1 cellular context compared by ENCODE assay signal in genomic region chr5:56358703-56359428, GRCh38.
TF ChIP-seq lines count a peak whose summit lies in the region.

No MANE protein-coding gene starts in this region.

TF ChIP-seq in HepG2, 621 proteins besides CTCF, POLR2A, EP300 and RAD21 (continued from another document and continues in another):
- TF ChIP-seq, protein P1, sequence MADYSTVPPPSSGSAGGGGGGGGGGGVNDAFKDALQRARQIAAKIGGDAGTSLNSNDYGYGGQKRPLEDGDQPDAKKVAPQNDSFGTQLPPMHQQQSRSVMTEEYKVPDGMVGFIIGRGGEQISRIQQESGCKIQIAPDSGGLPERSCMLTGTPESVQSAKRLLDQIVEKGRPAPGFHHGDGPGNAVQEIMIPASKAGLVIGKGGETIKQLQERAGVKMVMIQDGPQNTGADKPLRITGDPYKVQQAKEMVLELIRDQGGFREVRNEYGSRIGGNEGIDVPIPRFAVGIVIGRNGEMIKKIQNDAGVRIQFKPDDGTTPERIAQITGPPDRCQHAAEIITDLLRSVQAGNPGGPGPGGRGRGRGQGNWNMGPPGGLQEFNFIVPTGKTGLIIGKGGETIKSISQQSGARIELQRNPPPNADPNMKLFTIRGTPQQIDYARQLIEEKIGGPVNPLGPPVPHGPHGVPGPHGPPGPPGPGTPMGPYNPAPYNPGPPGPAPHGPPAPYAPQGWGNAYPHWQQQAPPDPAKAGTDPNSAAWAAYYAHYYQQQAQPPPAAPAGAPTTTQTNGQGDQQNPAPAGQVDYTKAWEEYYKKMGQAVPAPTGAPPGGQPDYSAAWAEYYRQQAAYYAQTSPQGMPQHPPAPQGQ (CRISPR knock-in tag; IDR thresholded peaks at IDR 0.05; ENCODE audit: borderline replicate concordance), result no peak
- no peak for TF ChIP-seq ZNF232 (CRISPR knock-in tag; IDR thresholded peaks at IDR 0.05; ENCODE audit: borderline replicate concordance)
- no peak for TF ChIP-seq ZNF766 (CRISPR knock-in tag; IDR thresholded peaks at IDR 0.05; ENCODE audit: borderline replicate concordance)
- no peak for TF ChIP-seq ZNF138 (CRISPR knock-in tag; IDR thresholded peaks at IDR 0.05; ENCODE audit: low read depth)
- no peak; the same call in 1 of the 2 replicates for TF ChIP-seq BRF2 (CRISPR knock-in tag; IDR thresholded peaks at IDR 0.05)
- TF ChIP-seq HOXA3 (CRISPR knock-in tag; IDR thresholded peaks at IDR 0.05), result peak; percentile 70
- no peak for TF ChIP-seq MTF2 (CRISPR knock-in tag; IDR thresholded peaks at IDR 0.05; ENCODE audit: borderline replicate concordance)
- peak; percentile 54 for TF ChIP-seq MED8 (CRISPR knock-in tag; IDR thresholded peaks at IDR 0.05; ENCODE audit: insufficient replicate concordance)
- peak; percentile 66; the same call in 1 of the 2 replicates for TF ChIP-seq ARNTL (CRISPR knock-in tag; IDR thresholded peaks at IDR 0.05)
- no peak for TF ChIP-seq NPAS2 (CRISPR knock-in tag; IDR thresholded peaks at IDR 0.05; ENCODE audit: borderline replicate concordance)
- no peak for TF ChIP-seq ATF7-NPFF (CRISPR knock-in tag; IDR thresholded peaks at IDR 0.05; ENCODE audit: low read depth)
- 0 out of 2 replicates have a peak, but pooled peaks have one; percentile 59 for TF ChIP-seq BRCA1 (CRISPR knock-in tag; IDR thresholded peaks at IDR 0.05)
- TF ChIP-seq CHCHD3 (CRISPR knock-in tag; IDR thresholded peaks at IDR 0.05), result no peak
- TF ChIP-seq TAF15 (IDR thresholded peaks at IDR 0.05; ENCODE audit: low read depth, low read length, poor library complexity, severe bottlenecking), result no peak
- TF ChIP-seq, protein P2, sequence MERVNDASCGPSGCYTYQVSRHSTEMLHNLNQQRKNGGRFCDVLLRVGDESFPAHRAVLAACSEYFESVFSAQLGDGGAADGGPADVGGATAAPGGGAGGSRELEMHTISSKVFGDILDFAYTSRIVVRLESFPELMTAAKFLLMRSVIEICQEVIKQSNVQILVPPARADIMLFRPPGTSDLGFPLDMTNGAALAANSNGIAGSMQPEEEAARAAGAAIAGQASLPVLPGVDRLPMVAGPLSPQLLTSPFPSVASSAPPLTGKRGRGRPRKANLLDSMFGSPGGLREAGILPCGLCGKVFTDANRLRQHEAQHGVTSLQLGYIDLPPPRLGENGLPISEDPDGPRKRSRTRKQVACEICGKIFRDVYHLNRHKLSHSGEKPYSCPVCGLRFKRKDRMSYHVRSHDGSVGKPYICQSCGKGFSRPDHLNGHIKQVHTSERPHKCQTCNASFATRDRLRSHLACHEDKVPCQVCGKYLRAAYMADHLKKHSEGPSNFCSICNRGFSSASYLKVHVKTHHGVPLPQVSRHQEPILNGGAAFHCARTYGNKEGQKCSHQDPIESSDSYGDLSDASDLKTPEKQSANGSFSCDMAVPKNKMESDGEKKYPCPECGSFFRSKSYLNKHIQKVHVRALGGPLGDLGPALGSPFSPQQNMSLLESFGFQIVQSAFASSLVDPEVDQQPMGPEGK (CRISPR knock-in tag; IDR thresholded peaks at IDR 0.05), result peak; percentile 96
- TF ChIP-seq EHMT2 (IDR thresholded peaks at IDR 0.05; ENCODE audit: borderline replicate concordance, low read depth, low read length), result peak; percentile 32; the same call in 1 of the 2 replicates
- TF ChIP-seq ARID3A (IDR thresholded peaks at IDR 0.05; ENCODE audit: low read depth, low read length), result peak; percentile 98
- TF ChIP-seq, protein P3, sequence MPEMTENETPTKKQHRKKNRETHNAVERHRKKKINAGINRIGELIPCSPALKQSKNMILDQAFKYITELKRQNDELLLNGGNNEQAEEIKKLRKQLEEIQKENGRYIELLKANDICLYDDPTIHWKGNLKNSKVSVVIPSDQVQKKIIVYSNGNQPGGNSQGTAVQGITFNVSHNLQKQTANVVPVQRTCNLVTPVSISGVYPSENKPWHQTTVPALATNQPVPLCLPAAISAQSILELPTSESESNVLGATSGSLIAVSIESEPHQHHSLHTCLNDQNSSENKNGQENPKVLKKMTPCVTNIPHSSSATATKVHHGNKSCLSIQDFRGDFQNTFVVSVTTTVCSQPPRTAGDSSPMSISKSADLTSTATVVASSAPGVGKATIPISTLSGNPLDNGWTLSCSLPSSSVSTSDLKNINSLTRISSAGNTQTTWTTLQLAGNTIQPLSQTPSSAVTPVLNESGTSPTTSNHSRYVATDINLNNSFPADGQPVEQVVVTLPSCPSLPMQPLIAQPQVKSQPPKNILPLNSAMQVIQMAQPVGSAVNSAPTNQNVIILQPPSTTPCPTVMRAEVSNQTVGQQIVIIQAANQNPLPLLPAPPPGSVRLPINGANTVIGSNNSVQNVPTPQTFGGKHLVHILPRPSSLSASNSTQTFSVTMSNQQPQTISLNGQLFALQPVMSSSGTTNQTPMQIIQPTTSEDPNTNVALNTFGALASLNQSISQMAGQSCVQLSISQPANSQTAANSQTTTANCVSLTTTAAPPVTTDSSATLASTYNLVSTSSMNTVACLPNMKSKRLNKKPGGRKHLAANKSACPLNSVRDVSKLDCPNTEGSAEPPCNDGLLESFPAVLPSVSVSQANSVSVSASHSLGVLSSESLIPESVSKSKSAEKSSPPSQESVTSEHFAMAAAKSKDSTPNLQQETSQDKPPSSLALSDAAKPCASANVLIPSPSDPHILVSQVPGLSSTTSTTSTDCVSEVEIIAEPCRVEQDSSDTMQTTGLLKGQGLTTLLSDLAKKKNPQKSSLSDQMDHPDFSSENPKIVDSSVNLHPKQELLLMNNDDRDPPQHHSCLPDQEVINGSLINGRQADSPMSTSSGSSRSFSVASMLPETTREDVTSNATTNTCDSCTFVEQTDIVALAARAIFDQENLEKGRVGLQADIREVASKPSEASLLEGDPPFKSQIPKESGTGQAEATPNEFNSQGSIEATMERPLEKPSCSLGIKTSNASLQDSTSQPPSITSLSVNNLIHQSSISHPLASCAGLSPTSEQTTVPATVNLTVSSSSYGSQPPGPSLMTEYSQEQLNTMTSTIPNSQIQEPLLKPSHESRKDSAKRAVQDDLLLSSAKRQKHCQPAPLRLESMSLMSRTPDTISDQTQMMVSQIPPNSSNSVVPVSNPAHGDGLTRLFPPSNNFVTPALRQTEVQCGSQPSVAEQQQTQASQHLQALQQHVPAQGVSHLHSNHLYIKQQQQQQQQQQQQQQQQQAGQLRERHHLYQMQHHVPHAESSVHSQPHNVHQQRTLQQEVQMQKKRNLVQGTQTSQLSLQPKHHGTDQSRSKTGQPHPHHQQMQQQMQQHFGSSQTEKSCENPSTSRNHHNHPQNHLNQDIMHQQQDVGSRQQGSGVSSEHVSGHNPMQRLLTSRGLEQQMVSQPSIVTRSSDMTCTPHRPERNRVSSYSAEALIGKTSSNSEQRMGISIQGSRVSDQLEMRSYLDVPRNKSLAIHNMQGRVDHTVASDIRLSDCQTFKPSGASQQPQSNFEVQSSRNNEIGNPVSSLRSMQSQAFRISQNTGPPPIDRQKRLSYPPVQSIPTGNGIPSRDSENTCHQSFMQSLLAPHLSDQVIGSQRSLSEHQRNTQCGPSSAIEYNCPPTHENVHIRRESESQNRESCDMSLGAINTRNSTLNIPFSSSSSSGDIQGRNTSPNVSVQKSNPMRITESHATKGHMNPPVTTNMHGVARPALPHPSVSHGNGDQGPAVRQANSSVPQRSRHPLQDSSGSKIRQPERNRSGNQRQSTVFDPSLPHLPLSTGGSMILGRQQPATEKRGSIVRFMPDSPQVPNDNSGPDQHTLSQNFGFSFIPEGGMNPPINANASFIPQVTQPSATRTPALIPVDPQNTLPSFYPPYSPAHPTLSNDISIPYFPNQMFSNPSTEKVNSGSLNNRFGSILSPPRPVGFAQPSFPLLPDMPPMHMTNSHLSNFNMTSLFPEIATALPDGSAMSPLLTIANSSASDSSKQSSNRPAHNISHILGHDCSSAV (CRISPR knock-in tag; IDR thresholded peaks at IDR 0.05; ENCODE audit: borderline replicate concordance), result no peak
- no peak for TF ChIP-seq ZNF382 (CRISPR knock-in tag; IDR thresholded peaks at IDR 0.05; ENCODE audit: borderline replicate concordance)
- no peak for TF ChIP-seq ZBTB37 (CRISPR knock-in tag; IDR thresholded peaks at IDR 0.05)
- peak; percentile 62; the same call in 1 of the 2 replicates for TF ChIP-seq ZSCAN9 (CRISPR knock-in tag; IDR thresholded peaks at IDR 0.05; ENCODE audit: borderline replicate concordance)
- TF ChIP-seq GLI4 (CRISPR knock-in tag; IDR thresholded peaks at IDR 0.05; ENCODE audit: borderline replicate concordance), result no peak
- TF ChIP-seq, protein P4, sequence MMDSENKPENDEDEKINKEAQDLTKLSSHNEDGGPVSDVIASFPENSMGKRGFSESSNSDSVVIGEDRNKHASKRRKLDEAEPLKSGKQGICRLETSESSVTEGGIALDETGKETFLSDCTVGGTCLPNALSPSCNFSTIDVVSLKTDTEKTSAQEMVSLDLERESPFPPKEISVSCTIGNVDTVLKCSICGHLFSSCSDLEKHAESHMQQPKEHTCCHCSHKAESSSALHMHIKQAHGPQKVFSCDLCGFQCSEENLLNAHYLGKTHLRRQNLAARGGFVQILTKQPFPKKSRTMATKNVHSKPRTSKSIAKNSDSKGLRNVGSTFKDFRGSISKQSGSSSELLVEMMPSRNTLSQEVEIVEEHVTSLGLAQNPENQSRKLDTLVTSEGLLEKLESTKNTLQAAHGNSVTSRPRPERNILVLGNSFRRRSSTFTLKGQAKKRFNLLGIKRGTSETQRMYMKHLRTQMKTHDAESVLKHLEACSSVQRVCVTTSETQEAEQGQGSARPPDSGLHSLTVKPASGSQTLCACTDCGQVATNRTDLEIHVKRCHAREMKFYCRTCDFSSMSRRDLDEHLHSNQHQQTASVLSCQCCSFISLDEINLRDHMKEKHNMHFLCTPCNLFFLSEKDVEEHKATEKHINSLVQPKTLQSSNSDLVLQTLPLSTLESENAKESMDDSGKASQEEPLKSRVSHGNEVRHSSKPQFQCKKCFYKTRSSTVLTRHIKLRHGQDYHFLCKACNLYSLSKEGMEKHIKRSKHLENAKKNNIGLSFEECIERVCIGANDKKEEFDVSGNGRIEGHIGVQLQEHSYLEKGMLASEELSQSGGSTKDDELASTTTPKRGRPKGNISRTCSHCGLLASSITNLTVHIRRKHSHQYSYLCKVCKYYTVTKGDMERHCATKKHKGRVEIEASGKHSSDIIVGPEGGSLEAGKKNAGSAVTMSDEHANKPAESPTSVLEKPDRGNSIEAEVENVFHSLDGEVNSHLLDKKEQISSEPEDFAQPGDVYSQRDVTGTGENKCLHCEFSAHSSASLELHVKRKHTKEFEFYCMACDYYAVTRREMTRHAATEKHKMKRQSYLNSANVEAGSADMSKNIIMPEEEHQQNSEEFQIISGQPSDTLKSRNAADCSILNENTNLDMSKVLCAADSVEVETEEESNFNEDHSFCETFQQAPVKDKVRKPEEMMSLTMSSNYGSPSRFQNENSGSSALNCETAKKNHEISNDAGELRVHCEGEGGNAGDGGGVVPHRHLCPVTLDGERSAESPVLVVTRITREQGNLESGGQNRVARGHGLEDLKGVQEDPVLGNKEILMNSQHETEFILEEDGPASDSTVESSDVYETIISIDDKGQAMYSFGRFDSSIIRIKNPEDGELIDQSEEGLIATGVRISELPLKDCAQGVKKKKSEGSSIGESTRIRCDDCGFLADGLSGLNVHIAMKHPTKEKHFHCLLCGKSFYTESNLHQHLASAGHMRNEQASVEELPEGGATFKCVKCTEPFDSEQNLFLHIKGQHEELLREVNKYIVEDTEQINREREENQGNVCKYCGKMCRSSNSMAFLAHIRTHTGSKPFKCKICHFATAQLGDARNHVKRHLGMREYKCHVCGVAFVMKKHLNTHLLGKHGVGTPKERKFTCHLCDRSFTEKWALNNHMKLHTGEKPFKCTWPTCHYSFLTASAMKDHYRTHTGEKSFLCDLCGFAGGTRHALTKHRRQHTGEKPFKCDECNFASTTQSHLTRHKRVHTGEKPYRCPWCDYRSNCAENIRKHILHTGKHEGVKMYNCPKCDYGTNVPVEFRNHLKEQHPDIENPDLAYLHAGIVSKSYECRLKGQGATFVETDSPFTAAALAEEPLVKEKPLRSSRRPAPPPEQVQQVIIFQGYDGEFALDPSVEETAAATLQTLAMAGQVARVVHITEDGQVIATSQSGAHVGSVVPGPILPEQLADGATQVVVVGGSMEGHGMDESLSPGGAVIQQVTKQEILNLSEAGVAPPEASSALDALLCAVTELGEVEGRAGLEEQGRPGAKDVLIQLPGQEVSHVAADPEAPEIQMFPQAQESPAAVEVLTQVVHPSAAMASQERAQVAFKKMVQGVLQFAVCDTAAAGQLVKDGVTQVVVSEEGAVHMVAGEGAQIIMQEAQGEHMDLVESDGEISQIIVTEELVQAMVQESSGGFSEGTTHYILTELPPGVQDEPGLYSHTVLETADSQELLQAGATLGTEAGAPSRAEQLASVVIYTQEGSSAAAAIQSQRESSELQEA (CRISPR knock-in tag; IDR thresholded peaks at IDR 0.05; ENCODE audit: not compliant biosample characterization), result no peak
- TF ChIP-seq POGZ (CRISPR knock-in tag; IDR thresholded peaks at IDR 0.05), result peak; percentile 54; the same call in 1 of the 2 replicates
- TF ChIP-seq ZNF556 (CRISPR knock-in tag; IDR thresholded peaks at IDR 0.05; ENCODE audit: borderline replicate concordance), result peak; percentile 94
- TF ChIP-seq SATB2 (CRISPR knock-in tag; IDR thresholded peaks at IDR 0.05), result no peak
- TF ChIP-seq ZBTB3 (CRISPR knock-in tag; IDR thresholded peaks at IDR 0.05; ENCODE audit: borderline replicate concordance, low read depth), result no peak
- TF ChIP-seq ZSCAN29 (CRISPR knock-in tag; conservative IDR thresholded peaks at IDR 0.05), result peak; percentile 79; the same call in 1 of the 2 replicates
- TF ChIP-seq ZFP82 (CRISPR knock-in tag; IDR thresholded peaks at IDR 0.05; ENCODE audit: borderline replicate concordance), result 0 out of 2 replicates have a peak, but pooled peaks have one; percentile 63
- TF ChIP-seq DNMT3B (CRISPR knock-in tag; conservative IDR thresholded peaks at IDR 0.05), result peak; percentile 70; the same call in 1 of the 2 replicates
